In genomic region chr7:123966936-123967335, GRCh38 we compare ENCODE assay signal across 16 cellular contexts. TPM values are rescaled to one million over a fixed set of nuclear protein-coding genes. Genes with fewer than 3 reads are reported as not detected.
DNase-seq lines count a peak whose midpoint lies in the region; ATAC-seq, FAIRE-seq and TF ChIP-seq lines count a peak whose summit lies in the region.
"Had no signal": no experiment of that assay in that cellular context is flagged by ENCODE, and none has a peak within 500 bp of the region (broad histone marks: within the 10 kb centered on the region; RNA-seq: fewer than 3 reads in every experiment).

No MANE protein-coding gene starts in this region.

- DNase-seq in mammary epithelial cell (no peak), breast epithelium (ENCODE audit: low spot score in 2 of 2) (no peak), NCI-H1694 (lab: John Stamatoyannopoulos, UW) (peak; percentile 31), choroid plexus epithelial cell (ENCODE audit: low read depth) (no peak), small intestine (peak; percentile 33), spleen (no peak)
- no peak for DNase-seq in naive thymus-derived CD8-positive, alpha-beta T cell
- DNase-seq in activated T-cell treated with anti-CD3 and anti-CD28 coated beads, Interleukin-2, amount 50 U/mL, for 1 hour, result no peak
- DNase-seq: activated CD8-positive, alpha-beta T cell treated with anti-CD3 and anti-CD28 coated beads for 36 hours; activated naive CD4-positive, alpha-beta T cell treated with anti-CD3 and anti-CD28 coated beads, Interleukin-2, amount 50 U/mL, for 16 hours; uterus had no signal

- peaks cover 3% of the 10 kb centered on the region for H3K27me3 ChIP-seq in mammary epithelial cell (ENCODE audit: insufficient read depth, low read length)
- H3K27me3 ChIP-seq in breast epithelium, result no peaks in the 10 kb centered on the region
- H3K27me3 ChIP-seq in small intestine (ENCODE audit: control insufficient read depth in 2 of 2, insufficient read depth in 2 of 2, low read length in 2 of 2), result no peaks in the 10 kb centered on the region
- H3K27me3 ChIP-seq in spleen (replicated peaks in 1 of 7), result no peaks in the 10 kb centered on the region
- H3K27me3 ChIP-seq: uterus had no signal

- no peak for FAIRE-seq in small intestine (lab: Jason Lieb, UNC)
- FAIRE-seq: keratinocyte had no signal

- H3K4me1 ChIP-seq in mammary epithelial cell (ENCODE audit: insufficient read depth, low read length) (no peaks in the 10 kb centered on the region), breast epithelium (no peaks in the 10 kb centered on the region), small intestine (ENCODE audit: control insufficient read depth in 2 of 2, insufficient read depth in 1 of 2, low read depth in 1 of 2, low read length in 1 of 2) (no peaks in the 10 kb centered on the region), spleen (no peaks in the 10 kb centered on the region)
- H3K4me1 ChIP-seq: HAP-1, uterus had no signal

- H3K4me1 Mint-ChIP-seq in naive thymus-derived CD8-positive, alpha-beta T cell, result peaks cover 0 to 2% (median 0%) of the 10 kb centered on the region in 4 donors
- H3K4me1 Mint-ChIP-seq: B cell had no signal

- BruUV-seq in mammary epithelial cell (replicated peaks; lab: Mats Ljungman, UMichigan), result no TSS peak

- CTCF ChIA-PET in mammary epithelial cell (lab: Charles Lee; ENCODE audit: low non-redundant PET), result interaction anchor here (0.6 kb wide), 1 partner anchor 140 kb away, joined by 3 read pairs; no protein-coding TSS in a partner anchor

- no peaks in the 10 kb centered on the region for H3K9me3 ChIP-seq in mammary epithelial cell (replicated peaks; ENCODE audit: insufficient read depth, low read length)
- H3K9me3 ChIP-seq in breast epithelium, result no peaks in the 10 kb centered on the region
- no peaks in the 10 kb centered on the region for H3K9me3 ChIP-seq in small intestine (ENCODE audit: control insufficient read depth, low read depth)
- no peaks in the 10 kb centered on the region for H3K9me3 ChIP-seq in spleen
- H3K9me3 ChIP-seq: HAP-1, uterus had no signal

- no peaks in the 10 kb centered on the region for H3K36me3 Mint-ChIP-seq in naive thymus-derived CD8-positive, alpha-beta T cell

- no peak overlapping the region for H3K27ac Mint-ChIP-seq in naive thymus-derived CD8-positive, alpha-beta T cell
- H3K27ac Mint-ChIP-seq: activated CD8-positive, alpha-beta T cell treated with anti-CD3 and anti-CD28 coated beads for 36 hours; B cell; T-helper 1 cell treated with Interleukin-12 subunit alpha and Interleukin-12 subunit beta and Interleukin-4 antibody, amounts not matched to agents 30 μg/mL and 1 μg/mL, for 36 hours had no signal

- H2AFZ ChIP-seq in mammary epithelial cell (ENCODE audit: low read depth, low read length), result no peak overlapping the region

- H3K27ac ChIP-seq in mammary epithelial cell (ENCODE audit: insufficient read depth, low read depth, low read length) (no peak overlapping the region), breast epithelium (no peak overlapping the region), small intestine (ENCODE audit: low read depth in 1 of 2, low read length in 1 of 2) (no peak overlapping the region), spleen (no peak overlapping the region)
- H3K27ac ChIP-seq: uterus had no signal

- peaks cover 0 to 2% (median 0%) of the 10 kb centered on the region in 9 donors for H3K9me3 Mint-ChIP-seq in naive thymus-derived CD8-positive, alpha-beta T cell
- H3K9me3 Mint-ChIP-seq: T-helper 1 cell treated with Interleukin-12 subunit alpha and Interleukin-12 subunit beta and Interleukin-4 antibody, amounts not matched to agents 30 μg/mL and 1 μg/mL, for 36 hours had no signal

- POLR2A ChIA-PET in naive thymus-derived CD8-positive, alpha-beta T cell (lab: Charles Lee), result no interaction called here

- H3K27me3 Mint-ChIP-seq in naive thymus-derived CD8-positive, alpha-beta T cell, result peaks cover 0 to 10% (median 0%) of the 10 kb centered on the region in 5 donors
- H3K27me3 Mint-ChIP-seq: activated CD8-positive, alpha-beta T cell treated with anti-CD3 and anti-CD28 coated beads for 36 hours had no signal

- H3K4me3 ChIP-seq in mammary epithelial cell (replicated peaks in 1 of 3; ENCODE audit: insufficient read depth in 1 of 3, low read depth in 2 of 3, low read length in 3 of 3) (no peak overlapping the region), breast epithelium (no peak overlapping the region), choroid plexus epithelial cell (ENCODE audit: low read depth, low read length) (no peak overlapping the region), small intestine (ENCODE audit: low read depth in 1 of 2, low read length in 2 of 2) (no peak overlapping the region), spleen (no peak overlapping the region)
- H3K4me3 ChIP-seq: HAP-1, uterus had no signal

- H4K20me1 ChIP-seq in mammary epithelial cell (ENCODE audit: insufficient read depth, low read length), result no peaks in the 10 kb centered on the region

- no peak overlapping the region for H3K9ac ChIP-seq in mammary epithelial cell (ENCODE audit: insufficient read depth, low read length)

- WGBS in mammary epithelial cell (ENCODE audit: low coverage, missing lambda C conversion rate), result 25% methylated on average over 4 of the region's 4 CpGs
- 8 to 40% (median 23%) methylated on average over 4 of the region's 4 CpGs for WGBS in small intestine, 3 donors
- 46 to 60% (median 55%) methylated on average over 4 of the region's 4 CpGs for WGBS in spleen, 5 donors

- dilution Hi-C loops in mammary epithelial cell (cut with HindIII; ENCODE audit: low sequenced_read_pairs), result no loop called here

- intact Hi-C loops in mammary epithelial cell (cut with micrococcal nuclease) (no loop called here), breast epithelium (cut with DNase I; ENCODE audit: low total_unique reads) (no loop called here), spleen (cut with DNase I; ENCODE audit: low total_unique reads) (no loop called here)

- no peak for ATAC-seq in naive thymus-derived CD8-positive, alpha-beta T cell
- ATAC-seq: activated CD8-positive, alpha-beta T cell treated with anti-CD3 and anti-CD28 coated beads for 36 hours had no signal

- no peak overlapping the region for H3K4me2 ChIP-seq in mammary epithelial cell (ENCODE audit: insufficient read depth, low read depth, low read length)

- in situ Hi-C loops in mammary epithelial cell (cut with MboI; ENCODE audit: low sequenced_read_pairs in 2 of 2), result no loop called here

- TF ChIP-seq POLR2A in breast epithelium (IDR thresholded peaks at IDR 0.05) (no peak), spleen (IDR thresholded peaks at IDR 0.05) (no peak)

- no peaks in the 10 kb centered on the region for H3K79me2 ChIP-seq in mammary epithelial cell (ENCODE audit: insufficient read depth, low read length)

- H3K4me3 Mint-ChIP-seq in naive thymus-derived CD8-positive, alpha-beta T cell, result no peak overlapping the region
- H3K4me3 Mint-ChIP-seq: activated CD8-positive, alpha-beta T cell treated with anti-CD3 and anti-CD28 coated beads for 36 hours; B cell; T-helper 1 cell treated with Interleukin-12 subunit alpha and Interleukin-12 subunit beta and Interleukin-4 antibody, amounts not matched to agents 30 μg/mL and 1 μg/mL, for 36 hours had no signal

- no peaks in the 10 kb centered on the region for H3K36me3 ChIP-seq in mammary epithelial cell (ENCODE audit: insufficient read depth, low read length)
- H3K36me3 ChIP-seq in breast epithelium, result no peaks in the 10 kb centered on the region
- H3K36me3 ChIP-seq in small intestine (ENCODE audit: control insufficient read depth in 2 of 2, insufficient read depth in 2 of 2, low read length in 2 of 2), result no peaks in the 10 kb centered on the region
- no peaks in the 10 kb centered on the region for H3K36me3 ChIP-seq in spleen
- H3K36me3 ChIP-seq: HAP-1, uterus had no signal

- TF ChIP-seq CTCF in mammary epithelial cell (conservative IDR thresholded peaks at IDR 0.05 in 1 of 2, IDR thresholded peaks at IDR 0.05 in 1 of 2; ENCODE audit: extremely low read depth in 1 of 2, insufficient read depth in 1 of 2, low read depth in 1 of 2, low read length in 2 of 2) (peak; percentile 24 to 51), breast epithelium (IDR thresholded peaks at IDR 0.05) (no peak), choroid plexus epithelial cell (conservative IDR thresholded peaks at IDR 0.05; ENCODE audit: low read depth, low read length) (peak; percentile 12), spleen (IDR thresholded peaks at IDR 0.05 in 8 of 11, conservative IDR thresholded peaks at IDR 0.05 in 3 of 11) (no peak)

RNA-seq across cellular contexts. Expression of gene SPAM1, which starts 41.9 kb away (rescaled TPM):
- total RNA-seq in mammary epithelial cell (not detected), breast epithelium (not detected), spleen (not detected)
- polyA plus RNA-seq in mammary epithelial cell (not detected), small intestine (under 1 TPM in 2 of 3 donors, not detected in 1; 0.04 to 0.45 TPM), spleen (not detected)
- polyA minus RNA-seq in mammary epithelial cell, result not detected
- not detected for total RNA-seq in naive thymus-derived CD8-positive, alpha-beta T cell
- polyA plus RNA-seq in naive thymus-derived CD8-positive, alpha-beta T cell, result not detected
- total RNA-seq: activated CD8-positive, alpha-beta T cell treated with anti-CD3 and anti-CD28 coated beads for 36 hours; B cell; cerebellum; uterus had no signal
- polyA plus RNA-seq: keratinocyte had no signal

Comparison
In these comparisons a context has a peak if more than half of its experiments do, and no peak if none do; other contexts are left out.
1. CTCF ChIP-seq: peak in mammary epithelial cell (2 of 2) and choroid plexus epithelial cell (single experiment); none in breast epithelium (0 of 3) and spleen (0 of 11).
2. DNase-seq: peak in NCI-H1694 (single experiment) and small intestine (single experiment); none in mammary epithelial cell (single experiment), breast epithelium (0 of 2), choroid plexus epithelial cell (single experiment), naive thymus-derived CD8-positive, alpha-beta T cell (0 of 10), spleen (single experiment) and activated T-cell treated with anti-CD3 and anti-CD28 coated beads, Interleukin-2, amount 50 U/mL, for 1 hour (single experiment).